ENCODE assay signal across 19 cellular contexts in genomic region chr11:93510196-93510898, GRCh38. TPM values are rescaled to one million over a fixed set of nuclear protein-coding genes. Genes with fewer than 3 reads are reported as not detected.
DNase-seq lines count a peak whose midpoint lies in the region; ATAC-seq and TF ChIP-seq lines count a peak whose summit lies in the region.
"Had no signal": no experiment of that assay in that cellular context is flagged by ENCODE, and none has a peak within 500 bp of the region (broad histone marks: within the 10 kb centered on the region; RNA-seq: fewer than 3 reads in every experiment).

No MANE protein-coding gene starts in this region.

- H3K4me3 ChIP-seq in adrenal gland = no peak overlapping the region
- H3K4me3 ChIP-seq in smooth muscle cell = no peak overlapping the region
- no peak overlapping the region for H3K4me3 ChIP-seq in SJCRH30
- H3K4me3 ChIP-seq: Peyer's patch had no signal

- DNase-seq in stimulated activated naive CD8-positive, alpha-beta T cell treated with anti-CD3 and anti-CD28 coated beads, Interleukin-15, amount 100 ng/mL, for 72 hours = no peak
- DNase-seq in stimulated activated naive CD8-positive, alpha-beta T cell treated with anti-CD3 and anti-CD28 coated beads, Interleukin-15, Interleukin-2, amounts not matched to agents 100 U/mL and 50 U/mL, for 24 hours = no peak
- DNase-seq in Kasumi-1 (lab: John Stamatoyannopoulos, UW) (peak; percentile 27 to 30), adrenal gland (peak; percentile 56 to 79 (median 68)), smooth muscle cell (lab: John Stamatoyannopoulos, UW; ENCODE audit: unreplicated experiment) (no peak), SJCRH30 (no peak), NCI-H446 treated with DMSO at 0.1 percent for 48 hours (lab: John Stamatoyannopoulos, UW) (no peak)
- DNase-seq: ACHN; AML-193; GF-D8; H9; MM.1S; NCI-H1092; NCI-H1436 treated with DMSO at 0.1 percent for 48 hours; NCI-H2029; NCI-H345; NK-92 treated with Interleukin-12 subunit alpha and Interleukin-12 subunit beta, amount 100 ng/mL, for 24 hours; Peyer's patch had no signal

- H3K4me2 ChIP-seq in smooth muscle cell = no peak overlapping the region

- TF ChIP-seq CTCF in adrenal gland (IDR thresholded peaks at IDR 0.05) (no peak), smooth muscle cell (IDR thresholded peaks at IDR 0.05; ENCODE audit: borderline replicate concordance, insufficient read depth, poor library complexity, severe bottlenecking) (no peak)

- peak overlapping the region in 2 of 5 donors; percentile 54 to 59 for H3K27ac ChIP-seq in adrenal gland
- H3K27ac ChIP-seq in smooth muscle cell (ENCODE audit: low read depth) = no peak overlapping the region
- no peak overlapping the region for H3K27ac ChIP-seq in SJCRH30
- H3K27ac ChIP-seq: HL-60, Peyer's patch had no signal

- peaks cover 6 to 7% of the 10 kb centered on the region in 2 donors for H3K9me3 Mint-ChIP-seq in stimulated activated naive CD8-positive, alpha-beta T cell treated with anti-CD3 and anti-CD28 coated beads, Interleukin-15, amount 100 ng/mL, for 72 hours

- H3K27me3 ChIP-seq in adrenal gland (no peaks in the 10 kb centered on the region), smooth muscle cell (ENCODE audit: low read depth) (no peaks in the 10 kb centered on the region), SJCRH30 (no peaks in the 10 kb centered on the region)
- H3K27me3 ChIP-seq: Peyer's patch had no signal

- peaks cover 38% of the 10 kb centered on the region for H3K79me2 ChIP-seq in smooth muscle cell (ENCODE audit: low read depth)

- H3K27me3 Mint-ChIP-seq in stimulated activated naive CD8-positive, alpha-beta T cell treated with anti-CD3 and anti-CD28 coated beads, Interleukin-15, amount 100 ng/mL, for 72 hours = no peaks in the 10 kb centered on the region

- H3K36me3 ChIP-seq in adrenal gland (replicated peaks in 1 of 2) (no peaks in the 10 kb centered on the region), smooth muscle cell (ENCODE audit: low read depth) (no peaks in the 10 kb centered on the region), SJCRH30 (no peaks in the 10 kb centered on the region)
- H3K36me3 ChIP-seq: Peyer's patch had no signal

- H4K20me1 ChIP-seq in smooth muscle cell (ENCODE audit: low read depth) = peaks cover 61% of the 10 kb centered on the region

- H3K4me1 ChIP-seq in adrenal gland (replicated peaks in 1 of 2) (peaks cover 15 to 17% of the 10 kb centered on the region in 2 donors), smooth muscle cell (ENCODE audit: low read depth) (no peaks in the 10 kb centered on the region), SJCRH30 (peaks cover 15% of the 10 kb centered on the region)
- H3K4me1 ChIP-seq: Peyer's patch had no signal

- intact Hi-C loops in adrenal gland (cut with DNase I) = no loop called here

- H3K27ac Mint-ChIP-seq in stimulated activated naive CD8-positive, alpha-beta T cell treated with anti-CD3 and anti-CD28 coated beads, Interleukin-15, amount 100 ng/mL, for 72 hours = peak overlapping the region in 1 of 2 donors; percentile 39

- no peak overlapping the region for H3K9ac ChIP-seq in smooth muscle cell (ENCODE audit: low read depth)

- H3K9me3 ChIP-seq in adrenal gland (replicated peaks in 1 of 3) (no peaks in the 10 kb centered on the region), smooth muscle cell (replicated peaks; ENCODE audit: low read depth) (no peaks in the 10 kb centered on the region), SJCRH30 (replicated peaks) (no peaks in the 10 kb centered on the region)
- H3K9me3 ChIP-seq: Peyer's patch had no signal

- H3K4me3 Mint-ChIP-seq in stimulated activated naive CD8-positive, alpha-beta T cell treated with anti-CD3 and anti-CD28 coated beads, Interleukin-15, amount 100 ng/mL, for 72 hours = no peak overlapping the region
- H3K4me3 Mint-ChIP-seq: H9 had no signal

- no peaks in the 10 kb centered on the region for H3F3A ChIP-seq in smooth muscle cell (ENCODE audit: low read depth)

- H2AFZ ChIP-seq in smooth muscle cell (ENCODE audit: low read depth) = no peak overlapping the region

- WGBS in adrenal gland, 4 donors = 57 to 75% (median 70%) methylated on average over 4 of the region's 4 CpGs
- WGBS in smooth muscle cell (ENCODE audit: low lambda C conversion rate) = 93% methylated on average over 4 of the region's 4 CpGs

- TF ChIP-seq POLR2A in adrenal gland (IDR thresholded peaks at IDR 0.05) = no peak

- H3K4me1 Mint-ChIP-seq in stimulated activated naive CD8-positive, alpha-beta T cell treated with anti-CD3 and anti-CD28 coated beads, Interleukin-15, amount 100 ng/mL, for 72 hours = peaks cover 10% of the 10 kb centered on the region

- peak; percentile 41 for ATAC-seq in stimulated activated naive CD8-positive, alpha-beta T cell treated with anti-CD3 and anti-CD28 coated beads, Interleukin-15, amount 100 ng/mL, for 72 hours
- ATAC-seq in stimulated activated naive CD8-positive, alpha-beta T cell treated with anti-CD3 and anti-CD28 coated beads, Interleukin-15, Interleukin-2, amounts not matched to agents 100 U/mL and 50 U/mL, for 24 hours = no peak

RNA-seq across cellular contexts. Expression of gene SMCO4, which starts 32.8 kb away (rescaled TPM):
- total RNA-seq in adrenal gland (100 to 1,000 TPM in 2 of 8 donors, 10 to 100 TPM in 6; 23.2 to 108 (median 79.0) TPM), smooth muscle cell (10.4 and 13.8 TPM in 2 replicates)
- polyA plus RNA-seq in adrenal gland (10 to 100 TPM; 31.6 to 81.7 (median 40.9) TPM), smooth muscle cell (37.4 and 50.7 TPM in 2 replicates)
- total RNA-seq in SJCRH30 (2014; rRNA removed; shearing (Covaris generic)) = 4.0 and 4.9 TPM in 2 replicates

Comparison
In these comparisons a context has a peak if more than half of its experiments do, and no peak if none do; other contexts are left out.
1. DNase-seq: peak in Kasumi-1 (2 of 2) and adrenal gland (7 of 7); none in stimulated activated naive CD8-positive, alpha-beta T cell treated with anti-CD3 and anti-CD28 coated beads, Interleukin-15, amount 100 ng/mL, for 72 hours (0 of 2), stimulated activated naive CD8-positive, alpha-beta T cell treated with anti-CD3 and anti-CD28 coated beads, Interleukin-15, Interleukin-2, amounts not matched to agents 100 U/mL and 50 U/mL, for 24 hours (single experiment), smooth muscle cell (single experiment), SJCRH30 (0 of 2) and NCI-H446 treated with DMSO at 0.1 percent for 48 hours (single experiment).